15 cellular contexts compared by ENCODE assay signal in genomic region chr22:27669798-27670599, GRCh38.
DNase-seq lines count a peak whose midpoint lies in the region; ATAC-seq and TF ChIP-seq lines count a peak whose summit lies in the region.
"Had no signal": no experiment of that assay in that cellular context is flagged by ENCODE, and none has a peak within 500 bp of the region (broad histone marks: within the 10 kb centered on the region; RNA-seq: fewer than 3 reads in every experiment).

No MANE protein-coding gene starts in this region.

- TF ChIP-seq CTCF in GM23338 (conservative IDR thresholded peaks at IDR 0.05; ENCODE audit: low read depth in 2 of 2) (no peak), glutamatergic neuron (IDR thresholded peaks at IDR 0.05; ENCODE audit: partially characterized antibody, unreplicated experiment) (no peak), osteocyte (IDR thresholded peaks at IDR 0.05) (no peak), esophagus muscularis mucosa (IDR thresholded peaks at IDR 0.05) (no peak), coronary artery (IDR thresholded peaks at IDR 0.05) (no peak)

- H3K27me3 Mint-ChIP-seq in GM23338 (ENCODE audit: insufficient read depth, low read depth, poor library complexity), result peaks cover 22% of the 10 kb centered on the region
- H3K27me3 Mint-ChIP-seq in glutamatergic neuron (ENCODE audit: unreplicated experiment), result peaks cover 4% of the 10 kb centered on the region
- H3K27me3 Mint-ChIP-seq in osteocyte (ENCODE audit: unreplicated experiment), result no peaks in the 10 kb centered on the region

- no peaks in the 10 kb centered on the region for H4K20me1 ChIP-seq in GM23338 (replicated peaks; ENCODE audit: insufficient read depth)

- DNase-seq in GM23338 (ENCODE audit: low spot score) (peak; percentile 35), SW480 (ENCODE audit: low spot score) (peak; percentile 90), glutamatergic neuron (no peak), osteocyte (ENCODE audit: extremely low spot score, unreplicated experiment) (no peak), esophagus muscularis mucosa (ENCODE audit: extremely low spot score) (no peak), COR-L47 (lab: John Stamatoyannopoulos, UW) (no peak), coronary artery (ENCODE audit: low spot score) (no peak)
- DNase-seq in stimulated activated CD4-positive, alpha-beta T cell treated with anti-CD3 and anti-CD28 coated beads, Interleukin-12 subunit alpha, Interleukin-12 subunit beta, amount 100 ng/mL, for 4 hours, result no peak
- DNase-seq: activated naive CD4-positive, alpha-beta T cell treated with anti-CD3 and anti-CD28 coated beads, Interleukin-2, amount 10 ng/mL, durations not matched to agents 7 days and 5 days; CD4-positive, CD25-positive, alpha-beta regulatory T cell; effector CD4-positive, alpha-beta T cell; NCI-H187; stimulated activated naive B cell treated with anti-CD40 and anti-IgM and Interleukin-4, amounts not matched to agents 10 μg/mL and 1 μg/mL and 100 μg/mL, for 72 hours; T-helper 17 cell had no signal

- H3K4me1 Mint-ChIP-seq in GM23338, result peaks cover 35% of the 10 kb centered on the region
- peaks cover 19% of the 10 kb centered on the region for H3K4me1 Mint-ChIP-seq in glutamatergic neuron (ENCODE audit: low read depth, unreplicated experiment)
- H3K4me1 Mint-ChIP-seq in osteocyte (ENCODE audit: unreplicated experiment), result peaks cover 50% of the 10 kb centered on the region
- H3K4me1 Mint-ChIP-seq: activated naive CD4-positive, alpha-beta T cell treated with anti-CD3 and anti-CD28 coated beads, Interleukin-2, amount 10 ng/mL, durations not matched to agents 7 days and 5 days had no signal

- peaks cover 34% of the 10 kb centered on the region for H3K4me1 ChIP-seq in GM23338 (ENCODE audit: insufficient read depth)
- H3K4me1 ChIP-seq in esophagus muscularis mucosa, result peaks cover 20 to 48% (median 32%) of the 10 kb centered on the region in 4 donors

- intact Hi-C loops in esophagus muscularis mucosa (cut with DNase I), result no loop called here

- H3K4me2 ChIP-seq in GM23338, result peak overlapping the region; percentile 77; the same call in 1 of the 2 replicates

- H3K9me3 Mint-ChIP-seq in GM23338 (peaks cover 13% of the 10 kb centered on the region), glutamatergic neuron (ENCODE audit: unreplicated experiment) (peaks cover 12% of the 10 kb centered on the region), osteocyte (ENCODE audit: unreplicated experiment) (no peaks in the 10 kb centered on the region)

- no peaks in the 10 kb centered on the region for H3K9me2 ChIP-seq in GM23338 (ENCODE audit: insufficient read depth)

- 56% methylated on average over 11 of the region's 13 CpGs for WGBS in esophagus muscularis mucosa

- ATAC-seq in GM23338, result peak; percentile 6
- ATAC-seq: naive thymus-derived CD8-positive, alpha-beta T cell had no signal

- H2AFZ ChIP-seq in GM23338, result no peak overlapping the region

- peaks cover 25% of the 10 kb centered on the region for H3K36me3 Mint-ChIP-seq in GM23338 (ENCODE audit: low read depth)
- peaks cover 8% of the 10 kb centered on the region for H3K36me3 Mint-ChIP-seq in glutamatergic neuron (ENCODE audit: unreplicated experiment)
- H3K36me3 Mint-ChIP-seq in osteocyte (ENCODE audit: unreplicated experiment), result no peaks in the 10 kb centered on the region
- H3K36me3 Mint-ChIP-seq: activated naive CD4-positive, alpha-beta T cell treated with anti-CD3 and anti-CD28 coated beads, Interleukin-2, amount 10 ng/mL, durations not matched to agents 7 days and 5 days; CD4-positive, CD25-positive, alpha-beta regulatory T cell had no signal

- H3K27ac ChIP-seq in GM23338 (ENCODE audit: low read depth) (peak overlapping the region; percentile 53), esophagus muscularis mucosa (replicated peaks in 1 of 4) (no peak overlapping the region), coronary artery (peak overlapping the region in 1 of 2 donors; percentile 31)

- H3K27me3 ChIP-seq in GM23338 (ENCODE audit: insufficient read depth) (no peaks in the 10 kb centered on the region), esophagus muscularis mucosa (no peaks in the 10 kb centered on the region)

- no peak for TF ChIP-seq POLR2A in esophagus muscularis mucosa (IDR thresholded peaks at IDR 0.05; ENCODE audit: low read depth)

- H3K27ac Mint-ChIP-seq in GM23338, result peak overlapping the region; percentile 63
- peak overlapping the region; percentile 81 for H3K27ac Mint-ChIP-seq in glutamatergic neuron (ENCODE audit: unreplicated experiment)
- H3K27ac Mint-ChIP-seq in osteocyte (ENCODE audit: unreplicated experiment), result peak overlapping the region; percentile 88
- H3K27ac Mint-ChIP-seq: activated naive CD4-positive, alpha-beta T cell treated with anti-CD3 and anti-CD28 coated beads, Interleukin-2, amount 10 ng/mL, durations not matched to agents 7 days and 5 days; CD4-positive, CD25-positive, alpha-beta regulatory T cell; naive thymus-derived CD8-positive, alpha-beta T cell; stimulated activated naive B cell treated with anti-CD40 and anti-IgM and Interleukin-4, amounts not matched to agents 10 μg/mL and 1 μg/mL and 100 μg/mL, for 72 hours; T-helper 17 cell had no signal

- H3K4me3 Mint-ChIP-seq in GM23338, result no peak overlapping the region
- no peak overlapping the region for H3K4me3 Mint-ChIP-seq in glutamatergic neuron (ENCODE audit: unreplicated experiment)
- no peak overlapping the region for H3K4me3 Mint-ChIP-seq in osteocyte (ENCODE audit: unreplicated experiment)
- H3K4me3 Mint-ChIP-seq: activated naive CD4-positive, alpha-beta T cell treated with anti-CD3 and anti-CD28 coated beads, Interleukin-2, amount 10 ng/mL, durations not matched to agents 7 days and 5 days; CD4-positive, CD25-positive, alpha-beta regulatory T cell; naive thymus-derived CD8-positive, alpha-beta T cell; stimulated activated naive B cell treated with anti-CD40 and anti-IgM and Interleukin-4, amounts not matched to agents 10 μg/mL and 1 μg/mL and 100 μg/mL, for 72 hours; T-helper 17 cell had no signal

- H3K36me3 ChIP-seq in GM23338 (ENCODE audit: insufficient read depth) (no peaks in the 10 kb centered on the region), esophagus muscularis mucosa (no peaks in the 10 kb centered on the region)

- TF ChIP-seq EP300 in esophagus muscularis mucosa (IDR thresholded peaks at IDR 0.05), result no peak

- H3K79me2 ChIP-seq in GM23338 (replicated peaks; ENCODE audit: insufficient read depth), result no peaks in the 10 kb centered on the region

- H3K9me3 ChIP-seq in esophagus muscularis mucosa, result peaks cover 0 to 5% (median 2%) of the 10 kb centered on the region in 4 donors

- 0 out of 2 replicates have a peak overlapping the region, but pooled peaks have one; percentile 10 for H3K4me3 ChIP-seq in GM23338
- no peak overlapping the region for H3K4me3 ChIP-seq in esophagus muscularis mucosa
- H3K4me3 ChIP-seq in coronary artery, result no peak overlapping the region

- H3F3A ChIP-seq in GM23338 (replicated peaks; ENCODE audit: low read depth), result peaks cover 24% of the 10 kb centered on the region; the same call in 1 of the 2 replicates

TF ChIP-seq in GM23338, 12 proteins besides CTCF, POLR2A, EP300 and RAD21 (continues in another document):
- no peak for TF ChIP-seq NANOG (IDR thresholded peaks at IDR 0.05; ENCODE audit: borderline replicate concordance)
- TF ChIP-seq CREB1 (CRISPR knock-in tag; IDR thresholded peaks at IDR 0.05; ENCODE audit: low read depth), result no peak
- 0 out of 2 replicates have a peak, but pooled peaks have one; percentile 11 for TF ChIP-seq POLR2AphosphoS5 (IDR thresholded peaks at IDR 0.05; ENCODE audit: low read depth)
- no peak for TF ChIP-seq JUNB (IDR thresholded peaks at IDR 0.05; ENCODE audit: unreplicated experiment)
- TF ChIP-seq ZNF114 (CRISPR knock-in tag; IDR thresholded peaks at IDR 0.05), result no peak

Comparison
In these comparisons a context has a peak if more than half of its experiments do, and no peak if none do; other contexts are left out.
1. DNase-seq: peak in GM23338 (single experiment) and SW480 (single experiment); none in glutamatergic neuron (single experiment), osteocyte (single experiment), esophagus muscularis mucosa (single experiment), COR-L47 (single experiment), stimulated activated CD4-positive, alpha-beta T cell treated with anti-CD3 and anti-CD28 coated beads, Interleukin-12 subunit alpha, Interleukin-12 subunit beta, amount 100 ng/mL, for 4 hours (single experiment) and coronary artery (single experiment).
2. Peak in every context shown above with its lines, with median percentiles within 50 percentile points of each other: H3K27ac Mint-ChIP-seq.